In the genomic region with DNA sequence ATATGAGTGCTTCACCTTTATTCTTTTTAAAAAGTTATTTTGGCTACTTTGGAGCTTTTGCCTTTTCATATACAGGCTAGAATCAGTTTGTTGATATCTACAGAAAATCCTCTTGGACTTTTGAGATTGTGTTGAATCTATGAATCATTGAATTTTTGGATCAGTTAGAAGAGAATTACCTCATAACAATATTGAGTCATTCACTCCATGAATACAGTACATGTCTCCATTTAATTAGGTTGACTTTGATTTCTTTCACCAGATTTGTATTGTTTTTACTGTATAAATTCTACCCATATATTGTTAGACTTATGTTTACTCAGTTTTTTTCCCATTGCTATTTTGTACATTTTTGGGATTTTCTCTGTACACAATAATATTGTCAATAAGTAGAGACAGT, we compare ENCODE assay signal across 14 cellular contexts. TPM values are rescaled to one million over a fixed set of nuclear protein-coding genes. Genes with fewer than 3 reads are reported as not detected.
DNase-seq lines count a peak whose midpoint lies in the region; ATAC-seq and TF ChIP-seq lines count a peak whose summit lies in the region.
"Had no signal": no experiment of that assay in that cellular context is flagged by ENCODE, and none has a peak within 500 bp of the region (broad histone marks: within the 10 kb centered on the region; RNA-seq: fewer than 3 reads in every experiment).

No MANE protein-coding gene starts in this region.

- no peaks in the 10 kb centered on the region for H3K36me3 ChIP-seq in ovary
- H3K36me3 ChIP-seq: HAP-1, prostate gland had no signal

- no peak for TF ChIP-seq EP300 in ovary (IDR thresholded peaks at IDR 0.05)

- DNase-seq in GM04503 (ENCODE audit: low read depth) (peak; percentile 24), RKO (ENCODE audit: low spot score) (peak; percentile 44), skeletal muscle cell (ENCODE audit: low read depth) (peak; percentile 3), UCSD-AML1 (lab: John Stamatoyannopoulos, UW; ENCODE audit: unreplicated experiment) (no peak), SIG-M5 treated with dmso at 0.1 percent for 504 hours (lab: John Stamatoyannopoulos, UW; ENCODE audit: unreplicated experiment) (no peak), ovary (no peak)
- DNase-seq: activated CD4-positive, alpha-beta memory T cell treated with anti-CD3 and anti-CD28 coated beads for 36 hours; effector memory CD4-positive, alpha-beta T cell; midbrain; NCI-H2029 treated with DMSO at 0.1 percent for 48 hours; T-helper 17 cell had no signal

- TF ChIP-seq POLR2A in ovary (IDR thresholded peaks at IDR 0.05), result no peak

- H3K27ac ChIP-seq in ovary, result no peak overlapping the region
- H3K27ac ChIP-seq: prostate gland had no signal

- no peaks in the 10 kb centered on the region for H3K27me3 ChIP-seq in ovary

- intact Hi-C loops in ovary (cut with DNase I), result no loop called here

- H3K4me3 ChIP-seq in skeletal muscle cell (ENCODE audit: low read depth, low read length), result no peak overlapping the region
- H3K4me3 ChIP-seq in ovary, result no peak overlapping the region
- H3K4me3 ChIP-seq: HAP-1, prostate gland had no signal

- TF ChIP-seq CTCF in ovary (IDR thresholded peaks at IDR 0.05), result no peak

- no peaks in the 10 kb centered on the region for H3K9me3 ChIP-seq in ovary
- H3K9me3 ChIP-seq: HAP-1, prostate gland had no signal

- H3K4me1 ChIP-seq in ovary (ENCODE audit: insufficient read depth), result no peaks in the 10 kb centered on the region
- H3K4me1 ChIP-seq: prostate gland had no signal

- ATAC-seq in esophagus mucosa, result peak; percentile 59
- ATAC-seq: T-helper 17 cell had no signal

RNA-seq across cellular contexts. Expression of a gene that starts 54.4 kb away (rescaled TPM):
- total RNA-seq in esophagus mucosa (33.8 TPM), ovary (10 to 100 TPM; 38.4 to 66.5 (median 56.7) TPM)
- 10 to 100 TPM in 1 of 2 donors, 1 to 10 TPM in 1; 8.7 to 19.4 TPM for polyA plus RNA-seq in ovary

Comparison
In these comparisons a context has a peak if more than half of its experiments do, and no peak if none do; other contexts are left out.
1. DNase-seq: peak in GM04503 (single experiment), RKO (single experiment) and skeletal muscle cell (single experiment); none in UCSD-AML1 (single experiment), SIG-M5 treated with dmso at 0.1 percent for 504 hours (single experiment) and ovary (0 of 5).